1 cellular context compared by ENCODE assay signal in genomic region chr4:138242076-138242829, GRCh38.
TF ChIP-seq lines count a peak whose summit lies in the region.

TSS of gene SLC7A11 (minus strand) at chr4:138242349. CDS start at chr4:138242069, 280 bp downstream.

TF ChIP-seq in HepG2, 621 proteins besides CTCF, POLR2A, EP300 and RAD21 (continued from another document and continues in another):
- TF ChIP-seq U2AF1 (optimal IDR thresholded peaks at IDR 0.05; ENCODE audit: low read depth, low read length) = no peak
- TF ChIP-seq SALL2 (CRISPR knock-in tag; IDR thresholded peaks at IDR 0.05) = peak; percentile 53; the same call in 1 of the 2 replicates
- no peak for TF ChIP-seq DNMT1 (CRISPR knock-in tag; IDR thresholded peaks at IDR 0.05)
- TF ChIP-seq ATF4 (CRISPR knock-in tag; IDR thresholded peaks at IDR 0.05) = peak; percentile 87 to 100; a peak in 3 of 4 replicates
- TF ChIP-seq ZMYM2 (CRISPR knock-in tag; IDR thresholded peaks at IDR 0.05) = no peak
- TF ChIP-seq GFI1 (CRISPR knock-in tag; IDR thresholded peaks at IDR 0.05; ENCODE audit: borderline replicate concordance) = no peak
- TF ChIP-seq HNF1B (CRISPR knock-in tag; IDR thresholded peaks at IDR 0.05) = 0 out of 2 replicates have a peak, but pooled peaks have one; percentile 22
- TF ChIP-seq MTA1 (CRISPR knock-in tag; IDR thresholded peaks at IDR 0.05; ENCODE audit: borderline replicate concordance) = no peak
- TF ChIP-seq MEIS1 (CRISPR knock-in tag; IDR thresholded peaks at IDR 0.05; ENCODE audit: borderline replicate concordance) = no peak
- no peak; the same call in 1 of the 2 replicates for TF ChIP-seq AHDC1 (CRISPR knock-in tag; IDR thresholded peaks at IDR 0.05; ENCODE audit: borderline replicate concordance)
- no peak for TF ChIP-seq SP1 (IDR thresholded peaks at IDR 0.05)
- no peak for TF ChIP-seq SP1 (CRISPR knock-in tag; IDR thresholded peaks at IDR 0.05)
- TF ChIP-seq AHR (CRISPR knock-in tag; IDR thresholded peaks at IDR 0.05) = no peak
- TF ChIP-seq NR2C2 (CRISPR knock-in tag; IDR thresholded peaks at IDR 0.05; ENCODE audit: borderline replicate concordance) = no peak
- no peak for TF ChIP-seq ZBTB10 (CRISPR knock-in tag; IDR thresholded peaks at IDR 0.05; ENCODE audit: borderline replicate concordance)
- no peak for TF ChIP-seq ARNTL (CRISPR knock-in tag; IDR thresholded peaks at IDR 0.05)
- TF ChIP-seq SAFB2 (CRISPR knock-in tag; IDR thresholded peaks at IDR 0.05; ENCODE audit: borderline replicate concordance, low read depth) = no peak
- TF ChIP-seq ZBTB8A (CRISPR knock-in tag; IDR thresholded peaks at IDR 0.05; ENCODE audit: borderline replicate concordance, low read depth) = no peak
- TF ChIP-seq SIN3A (IDR thresholded peaks at IDR 0.05; ENCODE audit: borderline replicate concordance, low read depth, low read length) = peak; percentile 84
- no peak for TF ChIP-seq ZBTB46 (CRISPR knock-in tag; IDR thresholded peaks at IDR 0.05; ENCODE audit: borderline replicate concordance)
- TF ChIP-seq ISX (CRISPR knock-in tag; conservative IDR thresholded peaks at IDR 0.05) = no peak
- TF ChIP-seq JUN (CRISPR knock-in tag; IDR thresholded peaks at IDR 0.05) = no peak
- no peak for TF ChIP-seq ZNF710 (CRISPR knock-in tag; IDR thresholded peaks at IDR 0.05; ENCODE audit: borderline replicate concordance)
- TF ChIP-seq ZSCAN5A (CRISPR knock-in tag; IDR thresholded peaks at IDR 0.05; ENCODE audit: borderline replicate concordance) = peak; percentile 29; the same call in 1 of the 2 replicates
- TF ChIP-seq PHF20 (CRISPR knock-in tag; IDR thresholded peaks at IDR 0.05) = no peak
- peak; percentile 74; the same call in 1 of the 2 replicates for TF ChIP-seq ZNF878 (CRISPR knock-in tag; IDR thresholded peaks at IDR 0.05)
- TF ChIP-seq HIVEP1 (CRISPR knock-in tag; IDR thresholded peaks at IDR 0.05) = no peak; the same call in 1 of the 2 replicates
- TF ChIP-seq RAD51 (IDR thresholded peaks at IDR 0.05; ENCODE audit: borderline replicate concordance) = no peak
- TF ChIP-seq ZSCAN12 (CRISPR knock-in tag; IDR thresholded peaks at IDR 0.05) = no peak
- 0 out of 2 replicates have a peak, but pooled peaks have one; percentile 27 for TF ChIP-seq BCL3 (CRISPR knock-in tag; IDR thresholded peaks at IDR 0.05)
- TF ChIP-seq ZNF414 (CRISPR knock-in tag; IDR thresholded peaks at IDR 0.05) = no peak
- peak; percentile 78 for TF ChIP-seq MIXL1 (CRISPR knock-in tag; IDR thresholded peaks at IDR 0.05)
- peak; percentile 80 for TF ChIP-seq FOSL2 (CRISPR knock-in tag; IDR thresholded peaks at IDR 0.05)
- TF ChIP-seq SOX6 (IDR thresholded peaks at IDR 0.05) = no peak
- peak; percentile 93 for TF ChIP-seq SOX6 (CRISPR knock-in tag; IDR thresholded peaks at IDR 0.05)
- TF ChIP-seq THAP9 (CRISPR knock-in tag; IDR thresholded peaks at IDR 0.05; ENCODE audit: borderline replicate concordance) = no peak
- no peak for TF ChIP-seq PTBP1 (IDR thresholded peaks at IDR 0.05; ENCODE audit: low read depth, low read length, poor library complexity, severe bottlenecking)
- peak; percentile 98 for TF ChIP-seq ZNF232 (CRISPR knock-in tag; IDR thresholded peaks at IDR 0.05; ENCODE audit: borderline replicate concordance)
- TF ChIP-seq ZNF468 (CRISPR knock-in tag; IDR thresholded peaks at IDR 0.05) = no peak
- no peak for TF ChIP-seq HNRNPK (IDR thresholded peaks at IDR 0.05; ENCODE audit: low read depth, low read length, poor library complexity, severe bottlenecking)
